In genomic region chr6:135002229-135002844, GRCh38 we compare ENCODE assay signal across 9 cellular contexts.
DNase-seq lines count a peak whose midpoint lies in the region; ATAC-seq and TF ChIP-seq lines count a peak whose summit lies in the region.
"Had no signal": no experiment of that assay in that cellular context is flagged by ENCODE, and none has a peak within 500 bp of the region (broad histone marks: within the 10 kb centered on the region; RNA-seq: fewer than 3 reads in every experiment).

No MANE protein-coding gene starts in this region.

- DNase-seq in AG10803 (ENCODE audit: low read depth) (peak; percentile 11), GM20000 (ENCODE audit: low spot score) (peak; percentile 7), left kidney (ENCODE audit: low read depth, low spot score) (peak; percentile 27), NK-92 (lab: John Stamatoyannopoulos, UW; ENCODE audit: unreplicated experiment) (no peak), hippocampal formation (lab: John Stamatoyannopoulos, UW) (no peak)
- no peak for DNase-seq in stimulated activated CD4-positive, alpha-beta T cell treated with anti-CD3 and anti-CD28 coated beads, Interleukin-4, amount 100 ng/mL, for 4 hours
- DNase-seq: activated naive CD8-positive, alpha-beta T cell treated with anti-CD3 and anti-CD28 coated beads, Interleukin-2, amount 10 ng/mL, durations not matched to agents 7 days and 5 days had no signal

- H3K4me3 ChIP-seq in AG10803 (ENCODE audit: low read length) (no peak overlapping the region), WI38 (ENCODE audit: low read depth, low read length) (no peak overlapping the region)

- no peak for ATAC-seq in GM18909 (IDR thresholded peaks at IDR 0.05; ENCODE audit: poor library complexity, unreplicated experiment)

- TF ChIP-seq CTCF in AG10803 (conservative IDR thresholded peaks at IDR 0.05; ENCODE audit: low read length) (peak; percentile 66), GM20000 (IDR thresholded peaks at IDR 0.05; ENCODE audit: extremely low read depth, missing control alignments) (no peak), WI38 (IDR thresholded peaks at IDR 0.05; ENCODE audit: low read depth, low read length) (peak; percentile 35; the same call in 1 of the 2 replicates)

Comparison
In these comparisons a context has a peak if more than half of its experiments do, and no peak if none do; other contexts are left out.
1. DNase-seq: peak in AG10803 (single experiment), GM20000 (single experiment) and left kidney (single experiment); none in NK-92 (single experiment), hippocampal formation (0 of 2) and stimulated activated CD4-positive, alpha-beta T cell treated with anti-CD3 and anti-CD28 coated beads, Interleukin-4, amount 100 ng/mL, for 4 hours (0 of 2).